In the genomic region with DNA sequence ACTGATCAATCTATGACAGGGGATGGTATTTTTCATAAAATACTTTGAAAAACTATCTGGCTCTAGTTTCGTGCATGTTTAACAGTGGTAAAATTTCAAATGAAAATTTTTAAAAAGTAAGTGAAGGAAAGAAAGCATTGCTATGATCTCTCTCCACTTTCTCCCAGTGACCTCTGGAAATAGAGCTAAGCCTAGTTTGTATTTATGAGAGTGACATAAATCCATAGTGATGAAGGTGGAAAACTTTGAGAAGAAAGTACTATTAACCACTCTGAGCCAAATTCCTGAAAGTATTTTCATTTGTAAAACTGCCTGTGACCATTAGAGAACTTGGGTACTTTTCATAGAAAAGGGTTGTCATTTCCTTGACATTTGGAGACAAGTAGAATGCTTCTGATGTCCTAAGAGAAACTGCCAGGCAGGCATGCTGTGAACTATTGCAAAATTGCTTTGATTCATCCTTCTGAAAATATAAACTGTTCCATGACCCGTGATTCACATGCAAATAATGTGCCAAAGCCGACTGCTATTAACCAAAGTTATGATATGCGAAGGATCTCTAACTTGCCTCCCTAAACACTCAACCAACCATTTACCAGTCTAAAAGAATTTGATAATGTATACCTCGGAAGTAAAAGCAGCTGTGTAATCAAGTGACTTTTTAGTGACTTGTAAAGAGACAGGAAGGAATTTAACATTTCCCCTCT, we compare ENCODE assay signal across 2 cellular contexts.
TF ChIP-seq lines count a peak whose summit lies in the region.

No MANE protein-coding gene starts in this region.

TF ChIP-seq in liver, 16 proteins besides CTCF, POLR2A, EP300 and RAD21 (continued from another document):
- TF ChIP-seq, protein P1, sequence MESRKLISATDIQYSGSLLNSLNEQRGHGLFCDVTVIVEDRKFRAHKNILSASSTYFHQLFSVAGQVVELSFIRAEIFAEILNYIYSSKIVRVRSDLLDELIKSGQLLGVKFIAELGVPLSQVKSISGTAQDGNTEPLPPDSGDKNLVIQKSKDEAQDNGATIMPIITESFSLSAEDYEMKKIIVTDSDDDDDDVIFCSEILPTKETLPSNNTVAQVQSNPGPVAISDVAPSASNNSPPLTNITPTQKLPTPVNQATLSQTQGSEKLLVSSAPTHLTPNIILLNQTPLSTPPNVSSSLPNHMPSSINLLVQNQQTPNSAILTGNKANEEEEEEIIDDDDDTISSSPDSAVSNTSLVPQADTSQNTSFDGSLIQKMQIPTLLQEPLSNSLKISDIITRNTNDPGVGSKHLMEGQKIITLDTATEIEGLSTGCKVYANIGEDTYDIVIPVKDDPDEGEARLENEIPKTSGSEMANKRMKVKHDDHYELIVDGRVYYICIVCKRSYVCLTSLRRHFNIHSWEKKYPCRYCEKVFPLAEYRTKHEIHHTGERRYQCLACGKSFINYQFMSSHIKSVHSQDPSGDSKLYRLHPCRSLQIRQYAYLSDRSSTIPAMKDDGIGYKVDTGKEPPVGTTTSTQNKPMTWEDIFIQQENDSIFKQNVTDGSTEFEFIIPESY (IDR thresholded peaks at IDR 0.05): no peak
- TF ChIP-seq FOXA2 (IDR thresholded peaks at IDR 0.05) (no peak), YY1 (IDR thresholded peaks at IDR 0.05) (no peak), GABPA (IDR thresholded peaks at IDR 0.05 in 1 of 2, conservative IDR thresholded peaks at IDR 0.05 in 1 of 2) (no peak), HNF4G (IDR thresholded peaks at IDR 0.05) (no peak), SP1 (IDR thresholded peaks at IDR 0.05) (no peak), RXRA (IDR thresholded peaks at IDR 0.05) (peak; percentile 7 to 58), JUND (IDR thresholded peaks at IDR 0.05) (peak in 1 of 2 donors; percentile 70)
- TF ChIP-seq, protein P2, sequence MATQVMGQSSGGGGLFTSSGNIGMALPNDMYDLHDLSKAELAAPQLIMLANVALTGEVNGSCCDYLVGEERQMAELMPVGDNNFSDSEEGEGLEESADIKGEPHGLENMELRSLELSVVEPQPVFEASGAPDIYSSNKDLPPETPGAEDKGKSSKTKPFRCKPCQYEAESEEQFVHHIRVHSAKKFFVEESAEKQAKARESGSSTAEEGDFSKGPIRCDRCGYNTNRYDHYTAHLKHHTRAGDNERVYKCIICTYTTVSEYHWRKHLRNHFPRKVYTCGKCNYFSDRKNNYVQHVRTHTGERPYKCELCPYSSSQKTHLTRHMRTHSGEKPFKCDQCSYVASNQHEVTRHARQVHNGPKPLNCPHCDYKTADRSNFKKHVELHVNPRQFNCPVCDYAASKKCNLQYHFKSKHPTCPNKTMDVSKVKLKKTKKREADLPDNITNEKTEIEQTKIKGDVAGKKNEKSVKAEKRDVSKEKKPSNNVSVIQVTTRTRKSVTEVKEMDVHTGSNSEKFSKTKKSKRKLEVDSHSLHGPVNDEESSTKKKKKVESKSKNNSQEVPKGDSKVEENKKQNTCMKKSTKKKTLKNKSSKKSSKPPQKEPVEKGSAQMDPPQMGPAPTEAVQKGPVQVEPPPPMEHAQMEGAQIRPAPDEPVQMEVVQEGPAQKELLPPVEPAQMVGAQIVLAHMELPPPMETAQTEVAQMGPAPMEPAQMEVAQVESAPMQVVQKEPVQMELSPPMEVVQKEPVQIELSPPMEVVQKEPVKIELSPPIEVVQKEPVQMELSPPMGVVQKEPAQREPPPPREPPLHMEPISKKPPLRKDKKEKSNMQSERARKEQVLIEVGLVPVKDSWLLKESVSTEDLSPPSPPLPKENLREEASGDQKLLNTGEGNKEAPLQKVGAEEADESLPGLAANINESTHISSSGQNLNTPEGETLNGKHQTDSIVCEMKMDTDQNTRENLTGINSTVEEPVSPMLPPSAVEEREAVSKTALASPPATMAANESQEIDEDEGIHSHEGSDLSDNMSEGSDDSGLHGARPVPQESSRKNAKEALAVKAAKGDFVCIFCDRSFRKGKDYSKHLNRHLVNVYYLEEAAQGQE (IDR thresholded peaks at IDR 0.05): no peak
- TF ChIP-seq, protein P3, sequence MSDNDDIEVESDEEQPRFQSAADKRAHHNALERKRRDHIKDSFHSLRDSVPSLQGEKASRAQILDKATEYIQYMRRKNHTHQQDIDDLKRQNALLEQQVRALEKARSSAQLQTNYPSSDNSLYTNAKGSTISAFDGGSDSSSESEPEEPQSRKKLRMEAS (IDR thresholded peaks at IDR 0.05): no peak
TF ChIP-seq in liver: peak in this region for 3.

TF ChIP-seq in HepG2, 621 proteins besides CTCF, POLR2A, EP300 and RAD21 (continued from another document):
- TF ChIP-seq, protein P4, sequence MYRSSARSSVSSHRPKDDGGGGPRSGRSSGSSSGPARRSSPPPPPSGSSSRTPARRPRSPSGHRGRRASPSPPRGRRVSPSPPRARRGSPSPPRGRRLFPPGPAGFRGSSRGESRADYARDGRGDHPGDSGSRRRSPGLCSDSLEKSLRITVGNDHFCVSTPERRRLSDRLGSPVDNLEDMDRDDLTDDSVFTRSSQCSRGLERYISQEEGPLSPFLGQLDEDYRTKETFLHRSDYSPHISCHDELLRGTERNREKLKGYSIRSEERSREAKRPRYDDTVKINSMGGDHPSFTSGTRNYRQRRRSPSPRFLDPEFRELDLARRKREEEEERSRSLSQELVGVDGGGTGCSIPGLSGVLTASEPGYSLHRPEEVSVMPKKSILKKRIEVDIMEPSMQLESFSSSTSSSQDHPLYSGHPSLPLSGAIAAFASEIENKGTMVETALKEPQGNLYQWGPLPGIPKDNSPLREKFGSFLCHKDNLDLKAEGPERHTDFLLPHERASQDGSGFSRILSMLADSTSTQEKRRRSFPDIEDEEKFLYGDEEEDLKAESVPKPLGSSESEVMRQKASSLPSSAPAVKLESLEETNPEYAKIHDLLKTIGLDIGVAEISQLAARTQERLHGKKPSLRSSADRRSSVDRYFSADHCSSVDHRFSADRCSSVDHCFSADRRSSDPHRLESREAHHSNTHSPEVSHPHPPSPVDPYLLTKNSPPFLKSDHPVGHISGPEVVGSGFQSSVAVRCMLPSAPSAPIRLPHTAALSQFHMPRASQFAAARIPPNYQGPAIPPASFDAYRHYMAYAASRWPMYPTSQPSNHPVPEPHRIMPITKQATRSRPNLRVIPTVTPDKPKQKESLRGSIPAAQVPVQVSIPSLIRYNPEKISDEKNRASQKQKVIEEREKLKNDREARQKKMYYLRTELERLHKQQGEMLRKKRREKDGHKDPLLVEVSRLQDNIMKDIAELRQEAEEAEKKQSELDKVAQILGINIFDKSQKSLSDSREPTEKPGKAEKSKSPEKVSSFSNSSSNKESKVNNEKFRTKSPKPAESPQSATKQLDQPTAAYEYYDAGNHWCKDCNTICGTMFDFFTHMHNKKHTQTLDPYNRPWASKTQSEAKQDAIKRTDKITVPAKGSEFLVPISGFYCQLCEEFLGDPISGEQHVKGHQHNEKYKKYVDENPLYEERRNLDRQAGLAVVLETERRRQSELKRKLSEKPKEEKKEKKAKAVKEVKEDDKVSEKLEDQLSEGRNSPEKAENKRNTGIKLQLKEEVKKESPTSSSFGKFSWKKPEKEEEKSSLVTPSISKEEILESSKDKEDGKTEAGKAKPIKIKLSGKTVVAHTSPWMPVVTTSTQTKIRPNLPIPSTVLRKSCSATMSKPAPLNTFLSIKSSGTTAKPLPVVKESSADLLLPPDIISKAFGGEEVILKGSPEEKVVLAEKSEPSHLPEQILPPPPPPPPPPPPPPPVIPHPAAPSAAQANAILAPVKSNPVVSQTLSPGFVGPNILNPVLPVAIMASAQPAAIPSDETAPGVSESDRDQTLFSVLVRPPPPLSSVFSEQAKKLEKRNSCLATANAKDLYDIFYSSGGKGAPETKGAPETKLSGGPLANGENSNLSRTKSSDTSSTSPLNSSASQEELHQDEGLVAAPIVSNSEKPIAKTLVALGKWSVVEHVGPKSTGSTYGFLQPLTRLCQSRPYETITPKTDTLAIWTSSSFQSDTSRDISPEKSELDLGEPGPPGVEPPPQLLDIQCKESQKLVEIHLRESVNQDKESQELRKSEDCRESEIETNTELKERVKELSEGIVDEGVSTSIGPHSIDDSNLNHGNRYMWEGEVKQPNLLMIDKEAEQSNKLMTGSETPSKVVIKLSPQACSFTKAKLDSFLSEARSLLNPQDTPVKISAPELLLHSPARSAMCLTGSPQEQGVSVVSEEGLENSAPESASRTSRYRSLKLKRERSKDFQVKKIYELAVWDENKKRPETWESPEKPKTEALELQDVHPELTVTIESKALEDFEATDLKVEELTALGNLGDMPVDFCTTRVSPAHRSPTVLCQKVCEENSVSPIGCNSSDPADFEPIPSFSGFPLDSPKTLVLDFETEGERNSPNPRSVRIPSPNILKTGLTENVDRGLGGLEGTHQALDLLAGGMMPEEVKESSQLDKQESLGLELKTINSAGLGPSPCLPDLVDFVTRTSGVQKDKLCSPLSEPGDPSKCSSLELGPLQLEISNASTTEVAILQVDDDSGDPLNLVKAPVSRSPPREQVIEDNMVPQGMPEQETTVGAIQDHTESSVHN (CRISPR knock-in tag; IDR thresholded peaks at IDR 0.05): no peak
- TF ChIP-seq ATF1 (CRISPR knock-in tag; IDR thresholded peaks at IDR 0.05): no peak
- TF ChIP-seq, protein P5, sequence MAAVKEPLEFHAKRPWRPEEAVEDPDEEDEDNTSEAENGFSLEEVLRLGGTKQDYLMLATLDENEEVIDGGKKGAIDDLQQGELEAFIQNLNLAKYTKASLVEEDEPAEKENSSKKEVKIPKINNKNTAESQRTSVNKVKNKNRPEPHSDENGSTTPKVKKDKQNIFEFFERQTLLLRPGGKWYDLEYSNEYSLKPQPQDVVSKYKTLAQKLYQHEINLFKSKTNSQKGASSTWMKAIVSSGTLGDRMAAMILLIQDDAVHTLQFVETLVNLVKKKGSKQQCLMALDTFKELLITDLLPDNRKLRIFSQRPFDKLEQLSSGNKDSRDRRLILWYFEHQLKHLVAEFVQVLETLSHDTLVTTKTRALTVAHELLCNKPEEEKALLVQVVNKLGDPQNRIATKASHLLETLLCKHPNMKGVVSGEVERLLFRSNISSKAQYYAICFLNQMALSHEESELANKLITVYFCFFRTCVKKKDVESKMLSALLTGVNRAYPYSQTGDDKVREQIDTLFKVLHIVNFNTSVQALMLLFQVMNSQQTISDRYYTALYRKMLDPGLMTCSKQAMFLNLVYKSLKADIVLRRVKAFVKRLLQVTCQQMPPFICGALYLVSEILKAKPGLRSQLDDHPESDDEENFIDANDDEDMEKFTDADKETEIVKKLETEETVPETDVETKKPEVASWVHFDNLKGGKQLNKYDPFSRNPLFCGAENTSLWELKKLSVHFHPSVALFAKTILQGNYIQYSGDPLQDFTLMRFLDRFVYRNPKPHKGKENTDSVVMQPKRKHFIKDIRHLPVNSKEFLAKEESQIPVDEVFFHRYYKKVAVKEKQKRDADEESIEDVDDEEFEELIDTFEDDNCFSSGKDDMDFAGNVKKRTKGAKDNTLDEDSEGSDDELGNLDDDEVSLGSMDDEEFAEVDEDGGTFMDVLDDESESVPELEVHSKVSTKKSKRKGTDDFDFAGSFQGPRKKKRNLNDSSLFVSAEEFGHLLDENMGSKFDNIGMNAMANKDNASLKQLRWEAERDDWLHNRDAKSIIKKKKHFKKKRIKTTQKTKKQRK (IDR thresholded peaks at IDR 0.05; ENCODE audit: low read length): no peak
- TF ChIP-seq SMAD9 (CRISPR knock-in tag; IDR thresholded peaks at IDR 0.05): no peak
TF ChIP-seq in HepG2: peak in this region for 0.
